In genomic region chr7:130907439-130907838, GRCh38 we compare ENCODE assay signal across 13 cellular contexts.
A peak's percentile ranks its signal among the peaks of the same experiment; 100 is the strongest.
DNase-seq lines count a peak whose midpoint lies in the region; ATAC-seq and TF ChIP-seq lines count a peak whose summit lies in the region.
"Had no signal": no experiment of that assay in that cellular context is flagged by ENCODE, and none has a peak within 500 bp of the region (broad histone marks: within the 10 kb centered on the region; RNA-seq: fewer than 3 reads in every experiment).

No MANE protein-coding gene starts in this region.

- H3K4me1 Mint-ChIP-seq in T-helper 1 cell treated with Interleukin-12 subunit alpha and Interleukin-12 subunit beta and Interleukin-4 antibody, amounts not matched to agents 30 μg/mL and 1 μg/mL, for 36 hours (ENCODE audit: low read depth), result peaks cover 63% of the 10 kb centered on the region

- no peak for ATAC-seq in activated naive CD4-positive, alpha-beta T cell treated with anti-CD3 and anti-CD28 coated beads, Interleukin-2, amount 50 U/mL, for 72 hours
- ATAC-seq in foreskin keratinocyte, result no peak

- peak overlapping the region; percentile 4 to 29 for H3K4me3 ChIP-seq in foreskin fibroblast (ENCODE audit: low read depth in 1 of 2, low read length in 2 of 2)
- H3K4me3 ChIP-seq: HAP-1, spleen had no signal

- no peak overlapping the region for H3K4me3 Mint-ChIP-seq in T-helper 1 cell treated with Interleukin-12 subunit alpha and Interleukin-12 subunit beta and Interleukin-4 antibody, amounts not matched to agents 30 μg/mL and 1 μg/mL, for 36 hours

- no peaks in the 10 kb centered on the region for H3K27me3 Mint-ChIP-seq in T-helper 1 cell treated with Interleukin-12 subunit alpha and Interleukin-12 subunit beta and Interleukin-4 antibody, amounts not matched to agents 30 μg/mL and 1 μg/mL, for 36 hours (ENCODE audit: low read depth)

- H3K9me3 Mint-ChIP-seq in T-helper 1 cell treated with Interleukin-12 subunit alpha and Interleukin-12 subunit beta and Interleukin-4 antibody, amounts not matched to agents 30 μg/mL and 1 μg/mL, for 36 hours, result no peaks in the 10 kb centered on the region
- no peaks in the 10 kb centered on the region for H3K9me3 Mint-ChIP-seq in activated naive CD4-positive, alpha-beta T cell treated with anti-CD3 and anti-CD28 coated beads, Interleukin-2, amount 50 U/mL, for 72 hours

- H3K27ac ChIP-seq in foreskin keratinocyte, result no peak overlapping the region
- H3K27ac ChIP-seq: spleen had no signal

- H3K36me3 Mint-ChIP-seq in T-helper 1 cell treated with Interleukin-12 subunit alpha and Interleukin-12 subunit beta and Interleukin-4 antibody, amounts not matched to agents 30 μg/mL and 1 μg/mL, for 36 hours (ENCODE audit: low read depth), result peaks cover 42% of the 10 kb centered on the region
- H3K36me3 Mint-ChIP-seq in activated naive CD4-positive, alpha-beta T cell treated with anti-CD3 and anti-CD28 coated beads, Interleukin-2, amount 50 U/mL, for 72 hours, result peaks cover 53 to 76% of the 10 kb centered on the region in 2 donors

- H3K27ac Mint-ChIP-seq in T-helper 1 cell treated with Interleukin-12 subunit alpha and Interleukin-12 subunit beta and Interleukin-4 antibody, amounts not matched to agents 30 μg/mL and 1 μg/mL, for 36 hours, result peak overlapping the region; percentile 16
- H3K27ac Mint-ChIP-seq in activated naive CD4-positive, alpha-beta T cell treated with anti-CD3 and anti-CD28 coated beads, Interleukin-2, amount 50 U/mL, for 72 hours, result peak overlapping the region; percentile 44 to 98

- TF ChIP-seq CTCF in foreskin fibroblast (IDR thresholded peaks at IDR 0.05; ENCODE audit: low read depth, low read length), result no peak
- no peak for TF ChIP-seq CTCF in foreskin keratinocyte (conservative IDR thresholded peaks at IDR 0.05)

- peaks cover 30% of the 10 kb centered on the region for H3K4me1 ChIP-seq in foreskin keratinocyte

- no peaks in the 10 kb centered on the region for H3K27me3 ChIP-seq in foreskin keratinocyte
- H3K27me3 ChIP-seq: spleen had no signal

- DNase-seq in T-helper 1 cell (no peak), EL (peak; percentile 43), foreskin fibroblast (peak in 1 of 2 donors; percentile 30), NCI-H2081 treated with DMSO at 0.1 percent for 48 hours (lab: John Stamatoyannopoulos, UW) (no peak), foreskin keratinocyte (no peak), NCI-H510A (lab: John Stamatoyannopoulos, UW) (no peak)
- DNase-seq in activated naive CD4-positive, alpha-beta T cell treated with anti-CD3 and anti-CD28 coated beads, Interleukin-2, amount 50 U/mL, for 72 hours (ENCODE audit: low spot score in 2 of 2), result no peak
- DNase-seq: 8988T; activated CD4-positive, CD25-positive, alpha-beta regulatory T cell; activated effector memory CD4-positive, alpha-beta T cell treated with Interleukin-2 at 50 U/mL for 16 hours; spleen had no signal
